Comparison of ENCODE assay signal across 14 cellular contexts in the genomic region with DNA sequence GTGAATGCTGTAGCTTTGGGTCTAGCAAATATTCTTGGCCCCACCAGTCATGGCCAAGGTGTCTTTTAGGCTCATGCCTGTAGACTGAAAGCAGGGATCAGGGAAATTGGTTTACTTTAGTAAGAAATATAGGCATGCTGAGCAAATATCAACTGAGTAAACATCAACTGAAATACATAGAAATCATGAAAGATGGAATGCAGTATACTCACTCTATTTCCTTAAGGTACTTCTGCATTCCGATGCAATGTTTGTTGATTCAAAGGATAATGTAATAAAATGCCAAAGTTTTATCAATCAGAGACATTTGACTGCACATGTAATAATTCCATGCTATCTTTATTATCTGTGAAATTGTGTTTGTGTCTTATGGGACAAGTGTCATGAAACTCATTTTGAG. TPM values are rescaled to one million over a fixed set of nuclear protein-coding genes. Genes with fewer than 3 reads are reported as not detected.
DNase-seq lines count a peak whose midpoint lies in the region; TF ChIP-seq lines count a peak whose summit lies in the region.
"Had no signal": no experiment of that assay in that cellular context is flagged by ENCODE, and none has a peak within 500 bp of the region (broad histone marks: within the 10 kb centered on the region; RNA-seq: fewer than 3 reads in every experiment).

No MANE protein-coding gene starts in this region.

- H3K27me3 ChIP-seq in PC-9 (ENCODE audit: insufficient read depth, low read depth) (no peaks in the 10 kb centered on the region), prostate gland (replicated peaks; ENCODE audit: insufficient read depth) (no peaks in the 10 kb centered on the region), uterus (no peaks in the 10 kb centered on the region)

- H3K9me2 ChIP-seq in PC-9 (ENCODE audit: insufficient read depth): no peaks in the 10 kb centered on the region

- no peak overlapping the region for H2AFZ ChIP-seq in PC-9

- peak overlapping the region; percentile 27 for H3K4me2 ChIP-seq in PC-9

- H4K20me1 ChIP-seq in PC-9 (ENCODE audit: insufficient read depth): no peaks in the 10 kb centered on the region

- intact Hi-C loops in PC-9 (cut with micrococcal nuclease; ENCODE audit: unreplicated experiment) (no loop called here), prostate gland (cut with DNase I) (no loop called here), uterus (cut with DNase I; ENCODE audit: low total_unique reads) (no loop called here)

- no peak for TF ChIP-seq POLR2A in prostate gland (IDR thresholded peaks at IDR 0.05)
- no peak for TF ChIP-seq POLR2A in uterus (IDR thresholded peaks at IDR 0.05)

- H3K27ac ChIP-seq in PC-9 (peak overlapping the region; percentile 71), epithelial cell of prostate (peak overlapping the region; percentile 50), prostate gland (peak overlapping the region; percentile 87 to 90), uterus (peak overlapping the region; percentile 37 to 61)

- CTCF ChIA-PET in PC-9 (lab: Charles Lee): no interaction called here

- DNase-seq in PC-9 (peak in 1 of 2 experiments; percentile 91), epithelial cell of prostate (ENCODE audit: low read depth, low spot score) (no peak), prostate gland (ENCODE audit: low spot score) (no peak), uterus (no peak), cerebellum (ENCODE audit: low spot score) (no peak), NCI-H2171 (lab: John Stamatoyannopoulos, UW) (no peak)
- DNase-seq in activated CD4-positive, CD25-positive, alpha-beta regulatory T cell (lab: John Stamatoyannopoulos, UW): no peak
- DNase-seq: activated B cell treated with CpG ODN at 0.5 μM for 24 hours; activated CD8-positive, alpha-beta T cell treated with anti-CD3 and anti-CD28 coated beads for 36 hours; activated naive CD4-positive, alpha-beta T cell treated with anti-CD3 and anti-CD28 coated beads for 36 hours; activated T-cell treated with anti-CD3 and anti-CD28 coated beads, Interleukin-2, amount 50 U/mL, for 24 hours; cortex of kidney; naive thymus-derived CD8-positive, alpha-beta T cell; NCI-H526 treated with DMSO at 0.1 percent for 48 hours had no signal

- no peak for TF ChIP-seq CTCF in PC-9 (conservative IDR thresholded peaks at IDR 0.05)
- TF ChIP-seq CTCF in prostate gland (IDR thresholded peaks at IDR 0.05): no peak
- no peak for TF ChIP-seq CTCF in uterus (IDR thresholded peaks at IDR 0.05)

- H3F3A ChIP-seq in PC-9 (ENCODE audit: insufficient read depth, low read depth): peaks cover 26% of the 10 kb centered on the region

- 51% methylated on average over 1 of the region's 1 CpG for WGBS in prostate gland

- H3K4me1 ChIP-seq in PC-9 (replicated peaks; ENCODE audit: insufficient read depth): peaks cover 37% of the 10 kb centered on the region
- H3K4me1 ChIP-seq in prostate gland (replicated peaks): peaks cover 3% of the 10 kb centered on the region
- H3K4me1 ChIP-seq in uterus: no peaks in the 10 kb centered on the region

- H3K79me2 ChIP-seq in PC-9 (ENCODE audit: low read depth): no peaks in the 10 kb centered on the region

- H3K4me3 ChIP-seq in PC-9 (no peak overlapping the region), prostate gland (no peak overlapping the region), uterus (no peak overlapping the region)

- POLR2A ChIA-PET in PC-9 (lab: Charles Lee; ENCODE audit: unreplicated experiment): no interaction called here

- H3K9me3 ChIP-seq in PC-9 (ENCODE audit: insufficient read depth, low read depth): peaks cover 11% of the 10 kb centered on the region; the same call in 1 of the 2 replicates
- H3K9me3 ChIP-seq in prostate gland: no peaks in the 10 kb centered on the region
- no peaks in the 10 kb centered on the region for H3K9me3 ChIP-seq in uterus

- BruUV-seq in PC-9 (replicated peaks; lab: Mats Ljungman, UMichigan): no TSS peak

- H3K36me3 ChIP-seq in PC-9 (ENCODE audit: low read depth): no peaks in the 10 kb centered on the region
- no peaks in the 10 kb centered on the region for H3K36me3 ChIP-seq in prostate gland
- H3K36me3 ChIP-seq in uterus: no peaks in the 10 kb centered on the region

RNA-seq across cellular contexts. Expression of a gene that starts 19.6 kb away (rescaled TPM):
- total RNA-seq in PC-9 (2021): 5.0 and 6.5 TPM in 2 replicates
- total RNA-seq in prostate gland: 100 to 1,000 TPM; 112 to 289 TPM
- 10 to 100 TPM; 43.8 to 94.9 (median 70.1) TPM for total RNA-seq in uterus
- total RNA-seq in cerebellum: 1.5 TPM
- total RNA-seq: activated B cell treated with CpG ODN at 0.5 μM for 24 hours had no signal
